In the genomic region with DNA sequence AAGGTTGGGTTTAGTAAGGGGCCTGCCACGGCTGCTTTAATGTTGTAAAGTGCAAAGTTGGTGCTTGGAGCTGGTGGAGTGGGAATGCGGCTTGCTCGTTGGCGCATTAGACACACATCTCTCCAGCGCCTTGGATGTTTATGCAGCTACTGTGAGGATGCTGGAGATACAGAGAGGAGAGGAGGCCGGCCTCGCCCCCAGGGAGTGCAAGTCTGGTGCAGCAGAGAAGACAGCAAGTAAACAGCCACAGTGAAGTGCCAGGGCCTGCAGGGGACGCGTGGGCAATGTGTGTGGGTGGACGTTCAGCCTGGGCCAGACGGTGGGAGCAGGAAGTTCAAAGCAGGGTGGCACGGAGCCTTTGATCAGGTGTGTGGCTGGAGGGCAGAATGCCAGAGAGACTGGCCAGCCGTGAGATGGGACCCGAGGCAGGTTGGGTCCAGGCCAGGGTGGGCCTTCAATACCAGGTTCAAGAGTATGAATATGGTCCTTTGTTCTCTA, we compare ENCODE assay signal across 31 cellular contexts.
DNase-seq lines count a peak whose midpoint lies in the region; ATAC-seq and TF ChIP-seq lines count a peak whose summit lies in the region.
"Had no signal": no experiment of that assay in that cellular context is flagged by ENCODE, and none has a peak within 500 bp of the region (broad histone marks: within the 10 kb centered on the region; RNA-seq: fewer than 3 reads in every experiment).

No MANE protein-coding gene starts in this region.

- no peaks in the 10 kb centered on the region for H3K4me1 ChIP-seq in CD4-positive, CD25-positive, alpha-beta regulatory T cell (ENCODE audit: control insufficient read depth, insufficient read depth, low read length, poor library complexity, severe bottlenecking)
- H3K4me1 ChIP-seq: pancreas, stomach, vagina had no signal

- no peak overlapping the region for H3K27ac ChIP-seq in CD4-positive, CD25-positive, alpha-beta regulatory T cell (ENCODE audit: insufficient read depth, low read length, poor library complexity, severe bottlenecking)
- H3K27ac ChIP-seq: pancreas, PC-9, stomach, vagina had no signal

- POLR2A ChIA-PET in HEK293T (lab: Yijun Ruan, JAX) = no interaction called here

- ATAC-seq in CD4-positive, CD25-positive, alpha-beta regulatory T cell (ENCODE audit: low read depth in 2 of 2) = no peak
- ATAC-seq in GM19463 (IDR thresholded peaks at IDR 0.05; ENCODE audit: unreplicated experiment) = no peak
- ATAC-seq: left cardiac atrium; natural killer cell treated with Interleukin-12 subunit alpha and Interleukin-12 subunit beta and Interleukin-15 and Interleukin-18, amount 100 ng/mL, for 72 hours had no signal

- CTCF ChIA-PET in HEK293T (lab: Yijun Ruan, JAX) = no interaction called here

- H3K4me1 Mint-ChIP-seq in CD4-positive, CD25-positive, alpha-beta regulatory T cell = peaks cover 0 to 3% (median 0%) of the 10 kb centered on the region in 4 donors
- peaks cover 33% of the 10 kb centered on the region for H3K4me1 Mint-ChIP-seq in glutamatergic neuron (ENCODE audit: low read depth, unreplicated experiment)
- H3K4me1 Mint-ChIP-seq in progenitor cell of endocrine pancreas (ENCODE audit: low read depth) = peaks cover 5% of the 10 kb centered on the region
- H3K4me1 Mint-ChIP-seq: B cell had no signal

- H3K27ac Mint-ChIP-seq in CD4-positive, CD25-positive, alpha-beta regulatory T cell = peak overlapping the region in 2 of 3 donors; percentile 12 to 61
- H3K27ac Mint-ChIP-seq in glutamatergic neuron (ENCODE audit: unreplicated experiment) (peak overlapping the region; percentile 85), progenitor cell of endocrine pancreas (peak overlapping the region; percentile 22)
- H3K27ac Mint-ChIP-seq: activated CD4-positive, alpha-beta memory T cell treated with anti-CD3 and anti-CD28 coated beads, Interleukin-2, amount 10 ng/mL, durations not matched to agents 7 days and 5 days; activated naive CD4-positive, alpha-beta T cell treated with anti-CD3 and anti-CD28 coated beads for 36 hours; B cell; HFFc6; natural killer cell treated with Interleukin-12 subunit alpha and Interleukin-12 subunit beta and Interleukin-15 and Interleukin-18, amount 100 ng/mL, for 72 hours had no signal

- TF ChIP-seq RAD21 in Ishikawa (IDR thresholded peaks at IDR 0.05; ENCODE audit: low read depth) = no peak

- TF ChIP-seq EP300 in Ishikawa (IDR thresholded peaks at IDR 0.05; ENCODE audit: borderline replicate concordance) = no peak

- peaks cover 3% of the 10 kb centered on the region for H3K36me3 Mint-ChIP-seq in CD4-positive, CD25-positive, alpha-beta regulatory T cell
- H3K36me3 Mint-ChIP-seq in glutamatergic neuron (ENCODE audit: unreplicated experiment) (peaks cover 22% of the 10 kb centered on the region), progenitor cell of endocrine pancreas (ENCODE audit: insufficient read depth) (peaks cover 3% of the 10 kb centered on the region)

- H3K27me3 ChIP-seq in CD4-positive, CD25-positive, alpha-beta regulatory T cell (ENCODE audit: control insufficient read depth, insufficient read depth, low read length) = no peaks in the 10 kb centered on the region
- H3K27me3 ChIP-seq: breast epithelium, pancreas, stomach, vagina had no signal

- TF ChIP-seq CTCF in glutamatergic neuron (IDR thresholded peaks at IDR 0.05; ENCODE audit: partially characterized antibody, unreplicated experiment) (no peak), progenitor cell of endocrine pancreas (IDR thresholded peaks at IDR 0.05; ENCODE audit: unreplicated experiment) (no peak)

- H3K27me3 Mint-ChIP-seq in CD4-positive, CD25-positive, alpha-beta regulatory T cell = peaks cover 17% of the 10 kb centered on the region
- H3K27me3 Mint-ChIP-seq in glutamatergic neuron (ENCODE audit: unreplicated experiment) = peaks cover 6% of the 10 kb centered on the region
- peaks cover 4% of the 10 kb centered on the region for H3K27me3 Mint-ChIP-seq in progenitor cell of endocrine pancreas

- H3K4me3 Mint-ChIP-seq in CD4-positive, CD25-positive, alpha-beta regulatory T cell = no peak overlapping the region
- peak overlapping the region; percentile 60 for H3K4me3 Mint-ChIP-seq in glutamatergic neuron (ENCODE audit: unreplicated experiment)
- H3K4me3 Mint-ChIP-seq in progenitor cell of endocrine pancreas (ENCODE audit: low read depth) = no peak overlapping the region
- H3K4me3 Mint-ChIP-seq: activated CD4-positive, alpha-beta memory T cell treated with anti-CD3 and anti-CD28 coated beads, Interleukin-2, amount 10 ng/mL, durations not matched to agents 7 days and 5 days; activated naive CD4-positive, alpha-beta T cell treated with anti-CD3 and anti-CD28 coated beads for 36 hours; B cell; HFFc6; natural killer cell treated with Interleukin-12 subunit alpha and Interleukin-12 subunit beta and Interleukin-15 and Interleukin-18, amount 100 ng/mL, for 72 hours had no signal

- no peaks in the 10 kb centered on the region for H3K36me3 ChIP-seq in CD4-positive, CD25-positive, alpha-beta regulatory T cell (ENCODE audit: control insufficient read depth, insufficient read depth, low read length)
- H3K36me3 ChIP-seq: breast epithelium, pancreas, stomach, vagina had no signal

- peaks cover 0 to 7% (median 4%) of the 10 kb centered on the region in 7 donors for H3K9me3 Mint-ChIP-seq in CD4-positive, CD25-positive, alpha-beta regulatory T cell
- H3K9me3 Mint-ChIP-seq in glutamatergic neuron (ENCODE audit: unreplicated experiment) (peaks cover 18% of the 10 kb centered on the region), progenitor cell of endocrine pancreas (ENCODE audit: low read depth) (peaks cover 3% of the 10 kb centered on the region)
- H3K9me3 Mint-ChIP-seq: natural killer cell treated with Interleukin-12 subunit alpha and Interleukin-12 subunit beta and Interleukin-15 and Interleukin-18, amount 100 ng/mL, for 72 hours had no signal

- peaks cover 0 to 6% of the 10 kb centered on the region in 2 experiments for H3K9me3 ChIP-seq in CD4-positive, CD25-positive, alpha-beta regulatory T cell (ENCODE audit: control insufficient read depth in 2 of 2, low read length in 2 of 2)
- H3K9me3 ChIP-seq: breast epithelium, pancreas, vagina had no signal

- no peak for DNase-seq in CD4-positive, CD25-positive, alpha-beta regulatory T cell
- DNase-seq in glutamatergic neuron = peak; percentile 45
- DNase-seq in progenitor cell of endocrine pancreas (ENCODE audit: low spot score, unreplicated experiment) = no peak
- no peak for DNase-seq in HEK293T (ENCODE audit: extremely low spot score)
- no peak for DNase-seq in GDM1 (lab: John Stamatoyannopoulos, UW)
- no peak for DNase-seq in GF-D8 (lab: John Stamatoyannopoulos, UW)
- DNase-seq: activated CD4-positive, alpha-beta memory T cell treated with anti-CD3 and anti-CD28 coated beads, Interleukin-2, amount 10 ng/mL, durations not matched to agents 7 days and 5 days; activated CD8-positive, alpha-beta memory T cell treated with anti-CD3 and anti-CD28 coated beads, Interleukin-2, amount 50 U/mL, for 4 hours; activated naive CD4-positive, alpha-beta T cell treated with anti-CD3 and anti-CD28 coated beads for 36 hours; DMS153; effector CD4-positive, alpha-beta T cell; HFFc6; hypothalamus; KBM-7; left cardiac atrium; mammary epithelial cell; NCI-H1092 treated with DMSO at 0.1 percent for 48 hours; NCI-H1930; NCI-H526 treated with DMSO at 0.1 percent for 48 hours; NK-92 treated with Interleukin-12 subunit alpha and Interleukin-12 subunit beta, amount 100 ng/mL, for 24 hours; PC-9; Right ventricle myocardium superior; stimulated activated CD4-positive, alpha-beta T cell treated with anti-CD3 and anti-CD28 coated beads, Interleukin-4, amount 100 ng/mL, for 1 hour; stomach had no signal

- no peak overlapping the region for H3K4me3 ChIP-seq in CD4-positive, CD25-positive, alpha-beta regulatory T cell (ENCODE audit: low read depth, low read length)
- H3K4me3 ChIP-seq: breast epithelium, pancreas, PC-9, stomach, vagina had no signal

TF ChIP-seq in Ishikawa, 13 proteins besides CTCF, POLR2A, EP300 and RAD21:
- TF ChIP-seq, protein P1, sequence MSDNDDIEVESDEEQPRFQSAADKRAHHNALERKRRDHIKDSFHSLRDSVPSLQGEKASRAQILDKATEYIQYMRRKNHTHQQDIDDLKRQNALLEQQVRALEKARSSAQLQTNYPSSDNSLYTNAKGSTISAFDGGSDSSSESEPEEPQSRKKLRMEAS (IDR thresholded peaks at IDR 0.05) = no peak
- TF ChIP-seq, protein P2, sequence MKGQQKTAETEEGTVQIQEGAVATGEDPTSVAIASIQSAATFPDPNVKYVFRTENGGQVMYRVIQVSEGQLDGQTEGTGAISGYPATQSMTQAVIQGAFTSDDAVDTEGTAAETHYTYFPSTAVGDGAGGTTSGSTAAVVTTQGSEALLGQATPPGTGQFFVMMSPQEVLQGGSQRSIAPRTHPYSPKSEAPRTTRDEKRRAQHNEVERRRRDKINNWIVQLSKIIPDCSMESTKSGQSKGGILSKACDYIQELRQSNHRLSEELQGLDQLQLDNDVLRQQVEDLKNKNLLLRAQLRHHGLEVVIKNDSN (IDR thresholded peaks at IDR 0.05) = no peak
- 0 out of 2 replicates have a peak, but pooled peaks have one; percentile 24 for TF ChIP-seq NFIC (IDR thresholded peaks at IDR 0.05)
- no peak for TF ChIP-seq ZBTB7A (IDR thresholded peaks at IDR 0.05; ENCODE audit: low read depth)
- peak; percentile 83 for TF ChIP-seq EGR1 (IDR thresholded peaks at IDR 0.05)

TF ChIP-seq in HEK293T, 16 proteins besides CTCF, POLR2A, EP300 and RAD21:
- no peak for TF ChIP-seq SP1 (IDR thresholded peaks at IDR 0.05)
- no peak for TF ChIP-seq TARDBP (IDR thresholded peaks at IDR 0.05)
- TF ChIP-seq FOXA1 (IDR thresholded peaks at IDR 0.05) = no peak
- no peak for TF ChIP-seq ELF4 (IDR thresholded peaks at IDR 0.05)
- no peak for TF ChIP-seq ZNF384 (IDR thresholded peaks at IDR 0.05)
- no peak for TF ChIP-seq SUZ12 (IDR thresholded peaks at IDR 0.05)
- TF ChIP-seq LEF1 (IDR thresholded peaks at IDR 0.05; ENCODE audit: borderline replicate concordance) = no peak
- TF ChIP-seq HDGF (IDR thresholded peaks at IDR 0.05; ENCODE audit: borderline replicate concordance) = no peak

Comparison
In these comparisons a context has a peak if more than half of its experiments do, and no peak if none do; other contexts are left out.
1. H3K27ac Mint-ChIP-seq: peak in every context shown above with its lines; median percentile 85 in glutamatergic neuron; 36 in CD4-positive, CD25-positive, alpha-beta regulatory T cell; 22 in progenitor cell of endocrine pancreas.